ENCODE assay signal across 11 cellular contexts in the genomic region with DNA sequence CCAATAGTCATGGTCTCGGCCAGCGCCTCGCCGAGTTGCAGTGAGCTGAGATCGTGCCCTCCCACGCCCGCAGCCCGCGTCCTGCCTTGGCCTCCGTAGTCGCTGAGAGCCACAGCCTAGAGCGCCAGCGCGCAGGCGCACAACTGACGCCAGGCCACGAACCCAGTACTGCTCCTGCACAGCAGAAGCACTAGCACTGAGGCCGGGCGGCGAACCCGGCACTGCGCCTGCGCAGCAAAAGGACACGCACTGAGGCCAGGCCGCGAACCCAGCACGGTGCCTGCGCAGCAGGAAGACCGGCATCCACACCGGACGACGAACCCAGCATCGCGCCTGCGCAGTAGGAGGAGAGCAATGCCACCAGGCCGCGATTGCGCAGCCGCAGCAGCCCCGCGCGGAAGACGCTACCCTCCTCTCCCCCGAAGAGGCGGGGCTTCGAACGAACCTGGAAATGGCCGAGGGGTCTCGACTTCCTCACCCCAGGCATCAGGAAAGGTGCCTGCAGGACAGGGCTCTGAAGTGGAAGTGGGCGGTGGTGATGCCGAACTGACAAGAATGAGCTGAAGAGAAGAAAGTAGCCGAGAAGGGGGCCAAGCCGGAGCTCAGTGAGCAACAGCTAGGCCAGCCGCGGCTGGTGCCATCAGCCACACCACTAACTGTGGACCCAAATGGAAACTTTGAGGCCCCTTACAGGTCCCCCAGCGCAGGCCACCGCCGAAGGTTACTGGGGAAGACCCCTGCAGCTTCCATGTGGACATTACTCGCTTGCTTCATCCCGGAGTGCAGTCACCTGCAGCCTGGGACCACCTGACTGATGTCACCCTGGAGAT. TPM values are rescaled to one million over a fixed set of nuclear protein-coding genes. Genes with fewer than 3 reads are reported as not detected.
DNase-seq lines count a peak whose midpoint lies in the region; TF ChIP-seq lines count a peak whose summit lies in the region.
"Had no signal": no experiment of that assay in that cellular context is flagged by ENCODE, and none has a peak within 500 bp of the region (broad histone marks: within the 10 kb centered on the region; RNA-seq: fewer than 3 reads in every experiment).

No MANE protein-coding gene starts in this region.

- DNase-seq in AG04449 (ENCODE audit: low read depth, low spot score) (no peak), foreskin melanocyte (peak; percentile 10), ovary (peak in 4 of 5 donors; percentile 21 to 71 (median 53)), OCI-M1 (lab: John Stamatoyannopoulos, UW) (no peak), DMS153 (lab: John Stamatoyannopoulos, UW) (no peak)
- peak; percentile 47 for DNase-seq in activated naive CD4-positive, alpha-beta T cell treated with anti-CD3 and anti-CD28 coated beads for 36 hours
- no peak for DNase-seq in activated T-helper 1 cell treated with anti-CD3 and anti-CD28 coated beads, Interleukin-12 subunit alpha, Interleukin-12 subunit beta, Interleukin-2, Interleukin-4 antibody, amounts not matched to agents 30 ng/mL and 10 ng/mL and 1 ng/mL, durations not matched to agents 14 hours and 24 hours and 36 hours (ENCODE audit: low spot score)
- DNase-seq in effector CD8-positive, alpha-beta T cell (lab: John Stamatoyannopoulos, UW) = no peak
- DNase-seq: NCI-H82 had no signal

- H3K4me3 ChIP-seq in AG04449 (ENCODE audit: low read depth, low read length) (peak overlapping the region; percentile 24), ovary (no peak overlapping the region)
- H3K4me3 ChIP-seq: BLaER1 treated with 17β-estradiol and CSF1 and Interleukin-3, amounts not matched to agents 10 nM and 100 nM had no signal

- peaks cover 5% of the 10 kb centered on the region for H3K4me1 ChIP-seq in ovary (ENCODE audit: insufficient read depth)
- H3K4me1 ChIP-seq: BLaER1 treated with 17β-estradiol and CSF1 and Interleukin-3, amounts not matched to agents 10 nM and 100 nM had no signal

- no peak overlapping the region for H3K27ac ChIP-seq in ovary
- H3K27ac ChIP-seq: BLaER1 treated with 17β-estradiol and CSF1 and Interleukin-3, amounts not matched to agents 10 nM and 100 nM had no signal

- H3K9me3 ChIP-seq in ovary = no peaks in the 10 kb centered on the region

- H3K4me1 Mint-ChIP-seq in activated naive CD4-positive, alpha-beta T cell treated with anti-CD3 and anti-CD28 coated beads for 36 hours (ENCODE audit: low read depth) = peaks cover 9% of the 10 kb centered on the region
- H3K4me1 Mint-ChIP-seq in activated T-helper 1 cell treated with anti-CD3 and anti-CD28 coated beads, Interleukin-12 subunit alpha, Interleukin-12 subunit beta, Interleukin-2, Interleukin-4 antibody, amounts not matched to agents 30 ng/mL and 10 ng/mL and 1 ng/mL, durations not matched to agents 14 hours and 24 hours and 36 hours (ENCODE audit: low read depth) = no peaks in the 10 kb centered on the region

- TF ChIP-seq CTCF in AG04449 (IDR thresholded peaks at IDR 0.05; ENCODE audit: insufficient read depth, low read length, missing control alignments) (no peak), ovary (IDR thresholded peaks at IDR 0.05) (no peak)

- WGBS in ovary, 3 donors = 32 to 54% (median 35%) methylated on average over 47 to 60 of the region's 60 CpGs

- no peaks in the 10 kb centered on the region for H3K27me3 ChIP-seq in ovary
- H3K27me3 ChIP-seq: BLaER1 treated with 17β-estradiol and CSF1 and Interleukin-3, amounts not matched to agents 10 nM and 100 nM had no signal

- CTCF ChIA-PET in AG04449 (lab: Yijun Ruan, JAX) = interaction anchor here (0.8 kb wide), 1 partner anchor 17 kb away, joined by 4 read pairs; no protein-coding TSS in a partner anchor
- CTCF ChIA-PET in activated naive CD4-positive, alpha-beta T cell treated with anti-CD3 and anti-CD28 coated beads for 36 hours (lab: Charles Lee) = interaction anchor here (0.6 kb wide), 1 partner anchor 30 kb away, joined by 3 read pairs; no protein-coding TSS in a partner anchor

- H3K36me3 ChIP-seq in ovary = no peaks in the 10 kb centered on the region
- H3K36me3 ChIP-seq: BLaER1 treated with 17β-estradiol and CSF1 and Interleukin-3, amounts not matched to agents 10 nM and 100 nM had no signal

- TF ChIP-seq EP300 in ovary (IDR thresholded peaks at IDR 0.05) = no peak

- POLR2A ChIA-PET in AG04449 (lab: Yijun Ruan, JAX) = no interaction called here

- no peaks in the 10 kb centered on the region for H3K9me3 Mint-ChIP-seq in activated naive CD4-positive, alpha-beta T cell treated with anti-CD3 and anti-CD28 coated beads for 36 hours
- no peaks in the 10 kb centered on the region for H3K9me3 Mint-ChIP-seq in activated T-helper 1 cell treated with anti-CD3 and anti-CD28 coated beads, Interleukin-12 subunit alpha, Interleukin-12 subunit beta, Interleukin-2, Interleukin-4 antibody, amounts not matched to agents 30 ng/mL and 10 ng/mL and 1 ng/mL, durations not matched to agents 14 hours and 24 hours and 36 hours

- H3K27me3 Mint-ChIP-seq in activated naive CD4-positive, alpha-beta T cell treated with anti-CD3 and anti-CD28 coated beads for 36 hours (ENCODE audit: low read depth) = peaks cover 19% of the 10 kb centered on the region
- peaks cover 44% of the 10 kb centered on the region for H3K27me3 Mint-ChIP-seq in activated T-helper 1 cell treated with anti-CD3 and anti-CD28 coated beads, Interleukin-12 subunit alpha, Interleukin-12 subunit beta, Interleukin-2, Interleukin-4 antibody, amounts not matched to agents 30 ng/mL and 10 ng/mL and 1 ng/mL, durations not matched to agents 14 hours and 24 hours and 36 hours (ENCODE audit: insufficient read depth)

- intact Hi-C loops in activated naive CD4-positive, alpha-beta T cell treated with anti-CD3 and anti-CD28 coated beads for 36 hours (cut with micrococcal nuclease) = no loop called here
- intact Hi-C loops in ovary (cut with DNase I) = no loop called here
- intact Hi-C loops in activated T-helper 1 cell treated with anti-CD3 and anti-CD28 coated beads, Interleukin-12 subunit alpha, Interleukin-12 subunit beta, Interleukin-2, Interleukin-4 antibody, amounts not matched to agents 30 ng/mL and 10 ng/mL and 1 ng/mL, durations not matched to agents 14 hours and 24 hours and 36 hours (cut with micrococcal nuclease) = no loop called here

- H3K36me3 Mint-ChIP-seq in activated naive CD4-positive, alpha-beta T cell treated with anti-CD3 and anti-CD28 coated beads for 36 hours (ENCODE audit: low read depth) = no peaks in the 10 kb centered on the region
- H3K36me3 Mint-ChIP-seq in activated T-helper 1 cell treated with anti-CD3 and anti-CD28 coated beads, Interleukin-12 subunit alpha, Interleukin-12 subunit beta, Interleukin-2, Interleukin-4 antibody, amounts not matched to agents 30 ng/mL and 10 ng/mL and 1 ng/mL, durations not matched to agents 14 hours and 24 hours and 36 hours (ENCODE audit: low read depth) = no peaks in the 10 kb centered on the region

- no peak for TF ChIP-seq POLR2A in ovary (IDR thresholded peaks at IDR 0.05)

- H3K27ac Mint-ChIP-seq in activated naive CD4-positive, alpha-beta T cell treated with anti-CD3 and anti-CD28 coated beads for 36 hours = no peak overlapping the region
- no peak overlapping the region for H3K27ac Mint-ChIP-seq in activated T-helper 1 cell treated with anti-CD3 and anti-CD28 coated beads, Interleukin-12 subunit alpha, Interleukin-12 subunit beta, Interleukin-2, Interleukin-4 antibody, amounts not matched to agents 30 ng/mL and 10 ng/mL and 1 ng/mL, durations not matched to agents 14 hours and 24 hours and 36 hours

- peak overlapping the region; percentile 59 for H3K4me3 Mint-ChIP-seq in activated naive CD4-positive, alpha-beta T cell treated with anti-CD3 and anti-CD28 coated beads for 36 hours
- H3K4me3 Mint-ChIP-seq in activated T-helper 1 cell treated with anti-CD3 and anti-CD28 coated beads, Interleukin-12 subunit alpha, Interleukin-12 subunit beta, Interleukin-2, Interleukin-4 antibody, amounts not matched to agents 30 ng/mL and 10 ng/mL and 1 ng/mL, durations not matched to agents 14 hours and 24 hours and 36 hours = no peak overlapping the region

RNA-seq across cellular contexts. Expression of a gene that starts 7.5 kb away (rescaled TPM):
- not detected for total RNA-seq in activated naive CD4-positive, alpha-beta T cell treated with anti-CD3 and anti-CD28 coated beads for 36 hours
- total RNA-seq in ovary = 10 to 100 TPM; 13.8 to 40.3 (median 26.5) TPM
- polyA plus RNA-seq in ovary = 10 to 100 TPM; 40.0 to 41.7 TPM
- total RNA-seq in activated T-helper 1 cell treated with anti-CD3 and anti-CD28 coated beads, Interleukin-12 subunit alpha, Interleukin-12 subunit beta, Interleukin-2, Interleukin-4 antibody, amounts not matched to agents 30 ng/mL and 10 ng/mL and 1 ng/mL, durations not matched to agents 14 hours and 24 hours and 36 hours = not detected in 2 replicates
- polyA plus RNA-seq: neural cell had no signal

RNA-seq across cellular contexts. Expression of a gene that starts 24.5 kb away (rescaled TPM):
- total RNA-seq in activated naive CD4-positive, alpha-beta T cell treated with anti-CD3 and anti-CD28 coated beads for 36 hours = under 1 TPM; 0.35 to 0.62 TPM
- 1 to 10 TPM in 2 of 7 donors, under 1 TPM in 3, not detected in 2; 0.11 to 2.1 (median 0.43) TPM for total RNA-seq in ovary
- under 1 TPM; 0.17 to 0.22 TPM for polyA plus RNA-seq in ovary
- not detected in 2 replicates for total RNA-seq in activated T-helper 1 cell treated with anti-CD3 and anti-CD28 coated beads, Interleukin-12 subunit alpha, Interleukin-12 subunit beta, Interleukin-2, Interleukin-4 antibody, amounts not matched to agents 30 ng/mL and 10 ng/mL and 1 ng/mL, durations not matched to agents 14 hours and 24 hours and 36 hours

RNA-seq across cellular contexts. Expression of a gene that starts 28.3 kb away (rescaled TPM):
- total RNA-seq in activated naive CD4-positive, alpha-beta T cell treated with anti-CD3 and anti-CD28 coated beads for 36 hours = not detected
- not detected for total RNA-seq in ovary
- not detected for polyA plus RNA-seq in ovary
- not detected in 2 replicates for total RNA-seq in activated T-helper 1 cell treated with anti-CD3 and anti-CD28 coated beads, Interleukin-12 subunit alpha, Interleukin-12 subunit beta, Interleukin-2, Interleukin-4 antibody, amounts not matched to agents 30 ng/mL and 10 ng/mL and 1 ng/mL, durations not matched to agents 14 hours and 24 hours and 36 hours
- polyA plus RNA-seq: neural cell had no signal

Comparison
In these comparisons a context has a peak if more than half of its experiments do, and no peak if none do; other contexts are left out.
1. DNase-seq: peak in activated naive CD4-positive, alpha-beta T cell treated with anti-CD3 and anti-CD28 coated beads for 36 hours (single experiment), foreskin melanocyte (single experiment) and ovary (4 of 5); none in AG04449 (single experiment), OCI-M1 (single experiment), activated T-helper 1 cell treated with anti-CD3 and anti-CD28 coated beads, Interleukin-12 subunit alpha, Interleukin-12 subunit beta, Interleukin-2, Interleukin-4 antibody, amounts not matched to agents 30 ng/mL and 10 ng/mL and 1 ng/mL, durations not matched to agents 14 hours and 24 hours and 36 hours (single experiment), effector CD8-positive, alpha-beta T cell (single experiment) and DMS153 (single experiment).
2. RNA of a gene that starts 7.5 kb away (total RNA-seq): 13.8 to 40.3 TPM in ovary; not detected in activated naive CD4-positive, alpha-beta T cell treated with anti-CD3 and anti-CD28 coated beads for 36 hours and not detected in activated T-helper 1 cell treated with anti-CD3 and anti-CD28 coated beads, Interleukin-12 subunit alpha, Interleukin-12 subunit beta, Interleukin-2, Interleukin-4 antibody, amounts not matched to agents 30 ng/mL and 10 ng/mL and 1 ng/mL, durations not matched to agents 14 hours and 24 hours and 36 hours; every median in the first group is over 10 times any median in the second.